ENCODE assay signal across 9 cellular contexts in the genomic region with DNA sequence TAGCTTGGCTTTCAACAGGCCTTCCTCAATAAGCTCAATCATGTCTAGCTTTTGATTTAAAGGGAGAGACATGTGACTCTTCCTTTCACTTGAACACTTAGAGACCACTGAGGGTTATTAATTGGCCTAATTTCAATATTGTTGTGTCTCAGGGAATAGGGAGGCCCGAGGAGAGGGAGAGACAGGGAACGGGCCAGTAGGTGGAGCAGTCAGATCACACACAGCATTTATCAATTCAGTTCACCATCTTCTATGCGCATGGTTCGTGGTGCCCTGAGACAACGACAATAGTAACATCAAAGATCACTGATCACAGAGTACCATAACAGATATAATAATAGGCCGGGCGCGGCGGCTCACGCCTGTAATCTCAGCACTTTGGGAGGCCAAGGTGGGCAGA. TPM values are rescaled to one million over a fixed set of nuclear protein-coding genes. Genes with fewer than 3 reads are reported as not detected.
DNase-seq lines count a peak whose midpoint lies in the region; ATAC-seq and TF ChIP-seq lines count a peak whose summit lies in the region.
"Had no signal": no experiment of that assay in that cellular context is flagged by ENCODE, and none has a peak within 500 bp of the region (broad histone marks: within the 10 kb centered on the region; RNA-seq: fewer than 3 reads in every experiment).

No MANE protein-coding gene starts in this region.

- H3K27ac ChIP-seq in gastroesophageal sphincter, result no peak overlapping the region
- H3K27ac ChIP-seq: HL-60 had no signal

- no peak for ATAC-seq in gastroesophageal sphincter

- peaks cover 0 to 6% of the 10 kb centered on the region in 2 donors for H3K36me3 ChIP-seq in gastroesophageal sphincter

- WGBS in gastroesophageal sphincter (ENCODE audit: low coverage in 1 of 2), 2 donors, result 50 to 66% methylated on average over 2 to 10 of the region's 10 CpGs

- H3K27me3 ChIP-seq in gastroesophageal sphincter, result no peaks in the 10 kb centered on the region

- TF ChIP-seq POLR2A in gastroesophageal sphincter (IDR thresholded peaks at IDR 0.05), result no peak

- no peaks in the 10 kb centered on the region for H3K4me1 ChIP-seq in gastroesophageal sphincter

- in situ Hi-C loops in astrocyte of the cerebellum (cut with HindIII; ENCODE audit: low sequenced_read_pairs), result no loop called here

- H3K4me3 ChIP-seq in astrocyte of the cerebellum (ENCODE audit: low read depth, low read length), result no peak overlapping the region
- no peak overlapping the region for H3K4me3 ChIP-seq in gastroesophageal sphincter

- no peak for TF ChIP-seq EP300 in gastroesophageal sphincter (IDR thresholded peaks at IDR 0.05)

- H3K9me3 ChIP-seq in gastroesophageal sphincter, result no peaks in the 10 kb centered on the region

- TF ChIP-seq CTCF in astrocyte of the cerebellum (IDR thresholded peaks at IDR 0.05; ENCODE audit: low read depth, low read length, missing control alignments), result peak; percentile 40
- TF ChIP-seq CTCF in gastroesophageal sphincter (IDR thresholded peaks at IDR 0.05), result peak in 1 of 4 experiments; percentile 30

- DNase-seq in D341Med (ENCODE audit: low spot score) (peak; percentile 42), NAMALWA (ENCODE audit: low spot score) (peak; percentile 5), astrocyte of the cerebellum (ENCODE audit: low read depth) (peak; percentile 5), left kidney (ENCODE audit: low read depth, low spot score) (peak; percentile 44), NCI-H510A treated with DMSO at 0.1 percent for 48 hours (lab: John Stamatoyannopoulos, UW) (no peak), NCI-H1694 treated with DMSO at 0.1 percent for 48 hours (lab: John Stamatoyannopoulos, UW) (no peak)
- DNase-seq in activated CD4-positive, CD25-positive, alpha-beta regulatory T cell treated with anti-CD3 and anti-CD28 coated beads, Interleukin-2, amount 50 U/mL, for 72 hours, result no peak

RNA-seq across cellular contexts. Expression of a gene that starts 17.8 kb away (rescaled TPM):
- total RNA-seq in gastroesophageal sphincter, result 10 to 100 TPM in 1 of 4 donors, 1 to 10 TPM in 3; 5.0 to 13.4 (median 7.6) TPM

Comparison
In these comparisons a context has a peak if more than half of its experiments do, and no peak if none do; other contexts are left out.
1. DNase-seq: peak in D341Med (single experiment), NAMALWA (single experiment), astrocyte of the cerebellum (single experiment) and left kidney (single experiment); none in NCI-H510A treated with DMSO at 0.1 percent for 48 hours (single experiment), NCI-H1694 treated with DMSO at 0.1 percent for 48 hours (single experiment) and activated CD4-positive, CD25-positive, alpha-beta regulatory T cell treated with anti-CD3 and anti-CD28 coated beads, Interleukin-2, amount 50 U/mL, for 72 hours (single experiment).